6 cellular contexts compared by ENCODE assay signal in genomic region chr17:77951123-77951522, GRCh38.
"Had no signal": no experiment of that assay in that cellular context is flagged by ENCODE, and none has a peak within 500 bp of the region (broad histone marks: within the 10 kb centered on the region; RNA-seq: fewer than 3 reads in every experiment).

No MANE protein-coding gene starts in this region.

- H3K27ac Mint-ChIP-seq: GM23338, H9, IgD-negative memory B cell had no signal

- H3K4me3 Mint-ChIP-seq: GM23338, H9, IgD-negative memory B cell had no signal

- H3K27ac ChIP-seq: HL-60 had no signal

- H3K9me3 Mint-ChIP-seq: GM23338, H9 had no signal

- DNase-seq: H9, HCEC 1CT had no signal

- H3K4me3 ChIP-seq: GM23338 had no signal

- ATAC-seq: GM23338, HepG2 had no signal
